ENCODE assay signal across 1 cellular context in the genomic region with DNA sequence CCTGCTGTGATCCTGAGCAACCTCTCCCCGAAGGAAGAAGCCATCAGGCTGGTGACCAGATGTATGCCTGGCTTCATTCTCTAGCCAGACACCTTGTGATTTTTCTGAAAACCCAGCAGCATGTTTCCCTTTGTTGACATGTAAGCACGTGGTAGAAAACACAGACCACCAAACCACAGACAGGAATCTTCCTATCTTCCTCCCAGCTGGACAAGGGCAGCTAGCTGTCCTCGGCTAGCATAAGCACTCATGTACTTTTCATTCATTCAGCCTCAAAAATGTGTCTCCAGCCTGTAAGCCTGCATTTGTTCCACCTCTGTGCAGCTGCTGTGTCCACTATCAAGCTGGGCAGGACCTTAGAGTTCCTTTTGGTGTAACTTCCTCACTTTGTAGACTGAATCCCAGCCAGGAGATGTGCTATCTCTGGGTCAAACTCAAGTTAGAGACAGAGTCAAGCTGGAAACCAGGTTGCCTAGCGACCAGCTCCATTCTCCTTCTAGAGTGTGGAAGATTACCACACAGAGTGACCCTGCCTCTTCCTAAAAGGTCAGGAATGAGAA.
TF ChIP-seq lines count a peak whose summit lies in the region.

No MANE protein-coding gene starts in this region.

TF ChIP-seq in K562, 482 proteins besides CTCF, POLR2A, EP300 and RAD21:
- TF ChIP-seq RFX1 (IDR thresholded peaks at IDR 0.05) (peak; percentile 45; the same call in 1 of the 2 replicates), RBM39 (optimal IDR thresholded peaks at IDR 0.05; ENCODE audit: low read depth, low read length) (no peak)
TF ChIP-seq in K562: peak in this region for 1.
